In genomic region chr9:128127568-128127989, GRCh38 we compare ENCODE assay signal across 8 cellular contexts. TPM values are rescaled to one million over a fixed set of nuclear protein-coding genes. Genes with fewer than 3 reads are reported as not detected.
DNase-seq lines count a peak whose midpoint lies in the region; ATAC-seq, FAIRE-seq and TF ChIP-seq lines count a peak whose summit lies in the region.

PTGES2 (minus strand) TSS chr9:128127729; CDS start chr9:128127717, 12 bp downstream.

- H3K36me3 Mint-ChIP-seq in CD14-positive monocyte: peaks cover 14 to 30% of the 10 kb centered on the region in 2 donors

- peaks cover 19% of the 10 kb centered on the region for H3K36me3 ChIP-seq in OCI-LY1 (ENCODE audit: insufficient read depth, low read length)

- H3K4me1 Mint-ChIP-seq in CD14-positive monocyte: peaks cover 34% of the 10 kb centered on the region

- H2AFZ ChIP-seq in OCI-LY1 (ENCODE audit: low read length): no peak within 1 kb of the TSS

- peak within 1 kb of the TSS; percentile 98 to 99 for H3K4me3 Mint-ChIP-seq in CD14-positive monocyte

- intact Hi-C loops in CD14-positive monocyte (cut with micrococcal nuclease): no loop called here

- no peak for FAIRE-seq in GM19239 (lab: Jason Lieb, UNC)

- H4K20me1 ChIP-seq in OCI-LY1 (ENCODE audit: insufficient read depth, low read length): no peaks in the 10 kb centered on the region

- DNase-seq in CD14-positive monocyte (ENCODE audit: low spot score) (peak; percentile 66), GM19239 (ENCODE audit: insufficient read length, low spot score) (peak; percentile 70), activated T-cell treated with anti-CD3 and anti-CD28 coated beads for 24 hours (ENCODE audit: low read depth) (peak; percentile 69), epithelial cell of proximal tubule (ENCODE audit: low read depth) (no peak), mucosa of gallbladder (ENCODE audit: low spot score) (peak; percentile 88)
- peak; percentile 69 for DNase-seq in stimulated activated CD8-positive, alpha-beta memory T cell treated with anti-CD3 and anti-CD28 coated beads, Interleukin-4, amount 100 ng/mL, for 24 hours (ENCODE audit: low read depth)

- H3K9me2 ChIP-seq in OCI-LY1 (ENCODE audit: low read depth, low read length): no peaks in the 10 kb centered on the region

- peak within 1 kb of the TSS; percentile 90 to 99 (median 98) for H3K27ac Mint-ChIP-seq in CD14-positive monocyte

- peak within 1 kb of the TSS; percentile 94 for H3K4me2 ChIP-seq in OCI-LY1 (ENCODE audit: low read length)

- H3K27me3 ChIP-seq in OCI-LY1 (ENCODE audit: insufficient read depth, low read length): no peaks in the 10 kb centered on the region

- H3K4me3 ChIP-seq in OCI-LY1 (ENCODE audit: low read depth, low read length, poor library complexity, severe bottlenecking) (peak within 1 kb of the TSS; percentile 92), epithelial cell of proximal tubule (ENCODE audit: low read depth, low read length) (peak within 1 kb of the TSS; percentile 68)

- H3F3A ChIP-seq in OCI-LY1 (ENCODE audit: insufficient read depth, low read length): no peaks in the 10 kb centered on the region

- peak within 1 kb of the TSS; percentile 88 for H3K9ac ChIP-seq in OCI-LY1 (ENCODE audit: low read length)

- H3K79me2 ChIP-seq in OCI-LY1 (ENCODE audit: insufficient read depth, low read length): peaks cover 10% of the 10 kb centered on the region

- H3K4me1 ChIP-seq in OCI-LY1 (ENCODE audit: insufficient read depth, low read length, severe bottlenecking): peaks cover 26% of the 10 kb centered on the region

- TF ChIP-seq CTCF in CD14-positive monocyte (IDR thresholded peaks at IDR 0.05) (no peak), OCI-LY1 (IDR thresholded peaks at IDR 0.05; ENCODE audit: low read length) (no peak), epithelial cell of proximal tubule (conservative IDR thresholded peaks at IDR 0.05; ENCODE audit: low read depth, low read length) (no peak)

- peak within 1 kb of the TSS; percentile 88 for H3K27ac ChIP-seq in OCI-LY1 (ENCODE audit: low read depth, low read length, poor library complexity, severe bottlenecking)

- peak; percentile 52 for ATAC-seq in HG03460 (IDR thresholded peaks at IDR 0.05; ENCODE audit: unreplicated experiment)

- peaks cover 0 to 5% (median 4%) of the 10 kb centered on the region in 3 donors for H3K27me3 Mint-ChIP-seq in CD14-positive monocyte (ENCODE audit: low read depth in 3 of 3)

- peaks cover 0 to 5% (median 0%) of the 10 kb centered on the region in 7 donors for H3K9me3 Mint-ChIP-seq in CD14-positive monocyte

- H3K9me3 ChIP-seq in OCI-LY1 (ENCODE audit: low read length): no peaks in the 10 kb centered on the region

RNA-seq across cellular contexts. Expression of gene PTGES2, which starts in this region (rescaled TPM):
- polyA plus RNA-seq in CD14-positive monocyte: 10 to 100 TPM; 42.0 to 49.4 TPM
- total RNA-seq in epithelial cell of proximal tubule (58.5 and 91.0 TPM in 2 replicates), mucosa of gallbladder (61.5 TPM)
